ENCODE assay signal across 10 cellular contexts in genomic region chr16:31714899-31715504, GRCh38.
DNase-seq lines count a peak whose midpoint lies in the region; ATAC-seq and TF ChIP-seq lines count a peak whose summit lies in the region.
"Had no signal": no experiment of that assay in that cellular context is flagged by ENCODE, and none has a peak within 500 bp of the region (broad histone marks: within the 10 kb centered on the region; RNA-seq: fewer than 3 reads in every experiment).

No MANE protein-coding gene starts in this region.

- ATAC-seq in activated naive CD8-positive, alpha-beta T cell treated with anti-CD3 and anti-CD28 coated beads, Interleukin-2, amount 50 U/mL, for 24 hours: peak; percentile 60
- ATAC-seq in naive B cell (ENCODE audit: low read depth in 2 of 2) (no peak), HG03460 (IDR thresholded peaks at IDR 0.05; ENCODE audit: unreplicated experiment) (no peak), HG02623 (IDR thresholded peaks at IDR 0.05; ENCODE audit: unreplicated experiment) (no peak)
- ATAC-seq: esophagus mucosa had no signal

- peak overlapping the region; percentile 97 for H3K4me3 ChIP-seq in CD8-positive, alpha-beta memory T cell (ENCODE audit: low read length)

- peaks cover 59 to 76% (median 67%) of the 10 kb centered on the region in 3 donors for H3K4me1 Mint-ChIP-seq in CD8-positive, alpha-beta memory T cell
- H3K4me1 Mint-ChIP-seq in HFFc6 (ENCODE audit: low read depth) (peaks cover 17% of the 10 kb centered on the region), naive B cell (peaks cover 43 to 74% (median 58%) of the 10 kb centered on the region in 3 donors)
- H3K4me1 Mint-ChIP-seq in activated naive CD8-positive, alpha-beta T cell treated with anti-CD3 and anti-CD28 coated beads, Interleukin-2, amount 50 U/mL, for 24 hours: peaks cover 52% of the 10 kb centered on the region

- peak overlapping the region; percentile 80 to 98 (median 94) for H3K27ac Mint-ChIP-seq in CD8-positive, alpha-beta memory T cell
- no peak overlapping the region; the same call in 1 of the 2 replicates for H3K27ac Mint-ChIP-seq in HFFc6
- H3K27ac Mint-ChIP-seq in activated naive CD8-positive, alpha-beta T cell treated with anti-CD3 and anti-CD28 coated beads, Interleukin-2, amount 50 U/mL, for 24 hours: peak overlapping the region; percentile 32
- H3K27ac Mint-ChIP-seq in naive B cell: peak overlapping the region; percentile 32 to 98 (median 88)

- H3K36me3 ChIP-seq in CD8-positive, alpha-beta memory T cell (ENCODE audit: insufficient read depth, low read length): no peaks in the 10 kb centered on the region

- POLR2A ChIA-PET in CD8-positive, alpha-beta memory T cell (lab: Charles Lee): no interaction called here

- intact Hi-C loops in head of caudate nucleus (cut with DNase I): no loop called here

- H3K27me3 Mint-ChIP-seq in CD8-positive, alpha-beta memory T cell: no peaks in the 10 kb centered on the region
- H3K27me3 Mint-ChIP-seq in HFFc6 (ENCODE audit: insufficient read depth) (peaks cover 3% of the 10 kb centered on the region; the same call in 1 of the 2 replicates), naive B cell (no peaks in the 10 kb centered on the region)
- H3K27me3 Mint-ChIP-seq in activated naive CD8-positive, alpha-beta T cell treated with anti-CD3 and anti-CD28 coated beads, Interleukin-2, amount 50 U/mL, for 24 hours: no peaks in the 10 kb centered on the region

- H3K27me3 ChIP-seq in CD8-positive, alpha-beta memory T cell (ENCODE audit: insufficient read depth, low read length, poor library complexity, severe bottlenecking): no peaks in the 10 kb centered on the region

- peaks cover 35% of the 10 kb centered on the region for H3K4me1 ChIP-seq in CD8-positive, alpha-beta memory T cell (ENCODE audit: insufficient read depth, low read length)

- H3K36me3 Mint-ChIP-seq in CD8-positive, alpha-beta memory T cell: peaks cover 0 to 43% (median 9%) of the 10 kb centered on the region in 3 donors
- H3K36me3 Mint-ChIP-seq in HFFc6 (ENCODE audit: low read depth): peaks cover 35% of the 10 kb centered on the region
- peaks cover 55% of the 10 kb centered on the region for H3K36me3 Mint-ChIP-seq in activated naive CD8-positive, alpha-beta T cell treated with anti-CD3 and anti-CD28 coated beads, Interleukin-2, amount 50 U/mL, for 24 hours (ENCODE audit: low read depth)
- H3K36me3 Mint-ChIP-seq in naive B cell: no peaks in the 10 kb centered on the region

- H3K9me3 ChIP-seq in CD8-positive, alpha-beta memory T cell (ENCODE audit: low read length): no peaks in the 10 kb centered on the region

- no peak for TF ChIP-seq CTCF in HFFc6 (IDR thresholded peaks at IDR 0.05)

- CTCF ChIA-PET in CD8-positive, alpha-beta memory T cell (lab: Charles Lee): no interaction called here

- H3K27ac ChIP-seq in CD8-positive, alpha-beta memory T cell (ENCODE audit: low read depth, low read length): peak overlapping the region; percentile 7
- H3K27ac ChIP-seq: RWPE1 had no signal

- H3K9me3 Mint-ChIP-seq in CD8-positive, alpha-beta memory T cell: no peaks in the 10 kb centered on the region
- H3K9me3 Mint-ChIP-seq in HFFc6 (no peaks in the 10 kb centered on the region; the same call in 1 of the 2 replicates), naive B cell (no peaks in the 10 kb centered on the region)
- no peaks in the 10 kb centered on the region for H3K9me3 Mint-ChIP-seq in activated naive CD8-positive, alpha-beta T cell treated with anti-CD3 and anti-CD28 coated beads, Interleukin-2, amount 50 U/mL, for 24 hours

- H3K4me3 Mint-ChIP-seq in CD8-positive, alpha-beta memory T cell: peak overlapping the region; percentile 98 to 100 (median 100)
- H3K4me3 Mint-ChIP-seq in HFFc6 (peak overlapping the region; percentile 100), naive B cell (peak overlapping the region; percentile 98 to 100 (median 100))
- peak overlapping the region; percentile 95 for H3K4me3 Mint-ChIP-seq in activated naive CD8-positive, alpha-beta T cell treated with anti-CD3 and anti-CD28 coated beads, Interleukin-2, amount 50 U/mL, for 24 hours

- no peak for DNase-seq in CD8-positive, alpha-beta memory T cell
- no peak for DNase-seq in HFFc6
- peak; percentile 34 for DNase-seq in activated naive CD8-positive, alpha-beta T cell treated with anti-CD3 and anti-CD28 coated beads, Interleukin-2, amount 50 U/mL, for 24 hours
- no peak for DNase-seq in naive B cell
- DNase-seq in NCI-H2196 treated with DMSO at 0.1 percent for 48 hours (lab: John Stamatoyannopoulos, UW; ENCODE audit: unreplicated experiment): no peak
- no peak for DNase-seq in head of caudate nucleus
